ENCODE assay signal across 21 cellular contexts in the genomic region with DNA sequence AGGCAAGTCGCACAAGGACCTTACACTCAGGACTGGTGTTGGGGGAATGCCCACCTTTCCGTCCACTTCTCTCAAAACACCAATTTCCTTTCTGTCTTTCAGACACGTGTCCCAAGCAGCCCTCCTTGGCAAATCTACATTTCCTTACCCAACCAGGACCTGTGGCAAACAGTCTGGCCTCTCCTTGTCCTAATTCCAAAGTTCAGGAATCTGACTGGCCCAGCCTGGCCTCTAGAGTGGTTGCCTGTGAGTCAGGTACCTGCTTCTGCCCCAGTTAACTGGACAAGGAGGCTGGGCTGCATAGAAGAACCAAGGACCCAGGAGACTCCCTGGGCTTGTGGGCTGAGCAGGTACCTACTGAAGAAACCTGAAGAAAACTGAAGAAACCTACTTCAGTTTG. TPM values are rescaled to one million over a fixed set of nuclear protein-coding genes. Genes with fewer than 3 reads are reported as not detected.
A peak's percentile ranks its signal among the peaks of the same experiment; 100 is the strongest.
DNase-seq lines count a peak whose midpoint lies in the region; ATAC-seq and TF ChIP-seq lines count a peak whose summit lies in the region.
"Had no signal": no experiment of that assay in that cellular context is flagged by ENCODE, and none has a peak within 500 bp of the region (broad histone marks: within the 10 kb centered on the region; RNA-seq: fewer than 3 reads in every experiment).

No MANE protein-coding gene starts in this region.

- H3K9me3 ChIP-seq in RWPE2 (ENCODE audit: severe bottlenecking) (peaks cover 9% of the 10 kb centered on the region), left lung (peaks cover 0 to 24% of the 10 kb centered on the region in 2 donors)
- H3K9me3 ChIP-seq: SK-N-SH had no signal

- H3K27me3 Mint-ChIP-seq in GM23338 (ENCODE audit: insufficient read depth, low read depth, poor library complexity) (peaks cover 6% of the 10 kb centered on the region), osteocyte (ENCODE audit: unreplicated experiment) (no peaks in the 10 kb centered on the region)

- DNase-seq in GM23338 (ENCODE audit: low spot score) = no peak
- no peak for DNase-seq in RWPE2 (ENCODE audit: low spot score)
- DNase-seq in left lung = no peak
- DNase-seq in osteocyte (ENCODE audit: extremely low spot score, unreplicated experiment) = no peak
- DNase-seq in KBM-7 = no peak
- DNase-seq in occipital lobe (lab: John Stamatoyannopoulos, UW) = no peak
- DNase-seq in T1000 (lab: John Stamatoyannopoulos, UW) = no peak
- DNase-seq: H7, IMR-90, Karpas-422, NCI-H1417 treated with DMSO at 0.1 percent for 48 hours, NCI-H187, NCI-H446, NCI-H526, RPMI8226, SIG-M5, SK-N-SH had no signal

- H3K27me3 ChIP-seq in GM23338 (ENCODE audit: insufficient read depth) (no peaks in the 10 kb centered on the region), RWPE2 (ENCODE audit: insufficient read depth, poor library complexity, severe bottlenecking) (no peaks in the 10 kb centered on the region), left lung (no peaks in the 10 kb centered on the region)

- H3K79me2 ChIP-seq in GM23338 (replicated peaks; ENCODE audit: insufficient read depth) = no peaks in the 10 kb centered on the region

- H3F3A ChIP-seq in GM23338 (replicated peaks; ENCODE audit: low read depth) = no peaks in the 10 kb centered on the region

- H3K4me3 Mint-ChIP-seq in GM23338 = no peak overlapping the region
- H3K4me3 Mint-ChIP-seq in osteocyte (ENCODE audit: unreplicated experiment) = no peak overlapping the region
- H3K4me3 Mint-ChIP-seq: B cell, CD14-positive monocyte had no signal

- intact Hi-C loops in left lung (cut with DNase I) = no loop called here

- H3K27ac ChIP-seq in GM23338 (ENCODE audit: low read depth) (no peak overlapping the region), RWPE2 (ENCODE audit: poor library complexity, severe bottlenecking) (peak overlapping the region; percentile 96), left lung (no peak overlapping the region)

- no peak for TF ChIP-seq CTCF in GM23338 (conservative IDR thresholded peaks at IDR 0.05; ENCODE audit: low read depth in 2 of 2)
- no peak for TF ChIP-seq CTCF in RWPE2 (IDR thresholded peaks at IDR 0.05; ENCODE audit: poor library complexity, severe bottlenecking)
- no peak for TF ChIP-seq CTCF in left lung (IDR thresholded peaks at IDR 0.05)
- no peak for TF ChIP-seq CTCF in osteocyte (IDR thresholded peaks at IDR 0.05)

- peaks cover 5% of the 10 kb centered on the region; the same call in 1 of the 2 replicates for H3K9me2 ChIP-seq in GM23338 (ENCODE audit: insufficient read depth)
- H3K9me2 ChIP-seq: SK-N-SH had no signal

- H3K27ac Mint-ChIP-seq in GM23338 = no peak overlapping the region
- H3K27ac Mint-ChIP-seq in osteocyte (ENCODE audit: unreplicated experiment) = peak overlapping the region; percentile 54
- H3K27ac Mint-ChIP-seq: B cell, CD14-positive monocyte had no signal

- ATAC-seq in GM23338 (no peak), RWPE2 (ENCODE audit: low read depth) (no peak), left lung (peak; percentile 44), HG03196 (IDR thresholded peaks at IDR 0.05; ENCODE audit: unreplicated experiment) (no peak)

- H3K9me3 Mint-ChIP-seq in GM23338 (peaks cover 32% of the 10 kb centered on the region), osteocyte (ENCODE audit: unreplicated experiment) (peaks cover 10% of the 10 kb centered on the region)

- H2AFZ ChIP-seq in GM23338 = 0 out of 2 replicates have a peak overlapping the region, but pooled peaks have one; percentile 28

- H3K36me3 Mint-ChIP-seq in GM23338 (ENCODE audit: low read depth) (peaks cover 21% of the 10 kb centered on the region), osteocyte (ENCODE audit: unreplicated experiment) (no peaks in the 10 kb centered on the region)

- H3K4me2 ChIP-seq in GM23338 = no peak overlapping the region
- H3K4me2 ChIP-seq: SK-N-SH had no signal

- H3K36me3 ChIP-seq in GM23338 (ENCODE audit: insufficient read depth) (no peaks in the 10 kb centered on the region), RWPE2 (ENCODE audit: low read depth) (no peaks in the 10 kb centered on the region), left lung (no peaks in the 10 kb centered on the region)

- no peak overlapping the region for H3K4me3 ChIP-seq in GM23338
- no peak overlapping the region for H3K4me3 ChIP-seq in RWPE2 (ENCODE audit: severe bottlenecking)
- no peak overlapping the region for H3K4me3 ChIP-seq in left lung

- H3K4me1 Mint-ChIP-seq in GM23338 = peaks cover 7% of the 10 kb centered on the region
- peaks cover 38% of the 10 kb centered on the region for H3K4me1 Mint-ChIP-seq in osteocyte (ENCODE audit: unreplicated experiment)
- H3K4me1 Mint-ChIP-seq: B cell had no signal

- H3K4me1 ChIP-seq in GM23338 (ENCODE audit: insufficient read depth) (peaks cover 4% of the 10 kb centered on the region; the same call in 1 of the 2 replicates), RWPE2 (ENCODE audit: insufficient read depth, poor library complexity, severe bottlenecking) (peaks cover 32% of the 10 kb centered on the region), left lung (peaks cover 3 to 12% of the 10 kb centered on the region in 2 donors)

- in situ Hi-C loops in KBM-7 (cut with MboI; ENCODE audit: low pct_unique_long_range_greater_than_20kb, low sequenced_read_pairs) = no loop called here

- H4K20me1 ChIP-seq in GM23338 (replicated peaks; ENCODE audit: insufficient read depth) = no peaks in the 10 kb centered on the region

TF ChIP-seq in GM23338, 12 proteins besides CTCF, POLR2A, EP300 and RAD21 (continues in another document):
- TF ChIP-seq ZNF114 (CRISPR knock-in tag; IDR thresholded peaks at IDR 0.05) = no peak
- no peak for TF ChIP-seq JUNB (IDR thresholded peaks at IDR 0.05; ENCODE audit: unreplicated experiment)
- TF ChIP-seq, protein P1, sequence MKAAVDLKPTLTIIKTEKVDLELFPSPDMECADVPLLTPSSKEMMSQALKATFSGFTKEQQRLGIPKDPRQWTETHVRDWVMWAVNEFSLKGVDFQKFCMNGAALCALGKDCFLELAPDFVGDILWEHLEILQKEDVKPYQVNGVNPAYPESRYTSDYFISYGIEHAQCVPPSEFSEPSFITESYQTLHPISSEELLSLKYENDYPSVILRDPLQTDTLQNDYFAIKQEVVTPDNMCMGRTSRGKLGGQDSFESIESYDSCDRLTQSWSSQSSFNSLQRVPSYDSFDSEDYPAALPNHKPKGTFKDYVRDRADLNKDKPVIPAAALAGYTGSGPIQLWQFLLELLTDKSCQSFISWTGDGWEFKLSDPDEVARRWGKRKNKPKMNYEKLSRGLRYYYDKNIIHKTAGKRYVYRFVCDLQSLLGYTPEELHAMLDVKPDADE (IDR thresholded peaks at IDR 0.05) = no peak
- no peak for TF ChIP-seq CREB1 (CRISPR knock-in tag; IDR thresholded peaks at IDR 0.05; ENCODE audit: low read depth)
- no peak for TF ChIP-seq EZH2phosphoT487 (IDR thresholded peaks at IDR 0.05; ENCODE audit: unreplicated experiment)
- no peak for TF ChIP-seq EZH2 (IDR thresholded peaks at IDR 0.05; ENCODE audit: low read depth, unreplicated experiment)
- TF ChIP-seq, protein P2, sequence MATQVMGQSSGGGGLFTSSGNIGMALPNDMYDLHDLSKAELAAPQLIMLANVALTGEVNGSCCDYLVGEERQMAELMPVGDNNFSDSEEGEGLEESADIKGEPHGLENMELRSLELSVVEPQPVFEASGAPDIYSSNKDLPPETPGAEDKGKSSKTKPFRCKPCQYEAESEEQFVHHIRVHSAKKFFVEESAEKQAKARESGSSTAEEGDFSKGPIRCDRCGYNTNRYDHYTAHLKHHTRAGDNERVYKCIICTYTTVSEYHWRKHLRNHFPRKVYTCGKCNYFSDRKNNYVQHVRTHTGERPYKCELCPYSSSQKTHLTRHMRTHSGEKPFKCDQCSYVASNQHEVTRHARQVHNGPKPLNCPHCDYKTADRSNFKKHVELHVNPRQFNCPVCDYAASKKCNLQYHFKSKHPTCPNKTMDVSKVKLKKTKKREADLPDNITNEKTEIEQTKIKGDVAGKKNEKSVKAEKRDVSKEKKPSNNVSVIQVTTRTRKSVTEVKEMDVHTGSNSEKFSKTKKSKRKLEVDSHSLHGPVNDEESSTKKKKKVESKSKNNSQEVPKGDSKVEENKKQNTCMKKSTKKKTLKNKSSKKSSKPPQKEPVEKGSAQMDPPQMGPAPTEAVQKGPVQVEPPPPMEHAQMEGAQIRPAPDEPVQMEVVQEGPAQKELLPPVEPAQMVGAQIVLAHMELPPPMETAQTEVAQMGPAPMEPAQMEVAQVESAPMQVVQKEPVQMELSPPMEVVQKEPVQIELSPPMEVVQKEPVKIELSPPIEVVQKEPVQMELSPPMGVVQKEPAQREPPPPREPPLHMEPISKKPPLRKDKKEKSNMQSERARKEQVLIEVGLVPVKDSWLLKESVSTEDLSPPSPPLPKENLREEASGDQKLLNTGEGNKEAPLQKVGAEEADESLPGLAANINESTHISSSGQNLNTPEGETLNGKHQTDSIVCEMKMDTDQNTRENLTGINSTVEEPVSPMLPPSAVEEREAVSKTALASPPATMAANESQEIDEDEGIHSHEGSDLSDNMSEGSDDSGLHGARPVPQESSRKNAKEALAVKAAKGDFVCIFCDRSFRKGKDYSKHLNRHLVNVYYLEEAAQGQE (IDR thresholded peaks at IDR 0.05; ENCODE audit: unreplicated experiment) = no peak
- TF ChIP-seq ZNF331 (CRISPR knock-in tag; IDR thresholded peaks at IDR 0.05; ENCODE audit: low read depth) = no peak
- TF ChIP-seq NANOG (IDR thresholded peaks at IDR 0.05; ENCODE audit: borderline replicate concordance) = no peak
- TF ChIP-seq STAT1 (IDR thresholded peaks at IDR 0.05; ENCODE audit: unreplicated experiment) = no peak
- TF ChIP-seq POLR2AphosphoS5 (IDR thresholded peaks at IDR 0.05; ENCODE audit: low read depth) = no peak

RNA-seq across cellular contexts. Expression of a gene that starts 34.3 kb away (rescaled TPM):
- 16.4 and 18.7 TPM in 2 replicates for total RNA-seq in GM23338 (2014; rRNA removed; shearing (Covaris generic))
- polyA plus RNA-seq in GM23338 (2016; fragmentation: Nextera tagmentation; extraction: Ambion mirVana) = 2.9 and 7.7 TPM in 2 replicates
- total RNA-seq in left lung = 1 to 10 TPM; 6.8 to 6.9 TPM
- total RNA-seq in osteocyte = 23.4 and 26.0 TPM in 2 replicates
- total RNA-seq in occipital lobe = 0.62 TPM
- total RNA-seq: HT1080 had no signal
